ENCODE assay signal across 8 cellular contexts in the genomic region with DNA sequence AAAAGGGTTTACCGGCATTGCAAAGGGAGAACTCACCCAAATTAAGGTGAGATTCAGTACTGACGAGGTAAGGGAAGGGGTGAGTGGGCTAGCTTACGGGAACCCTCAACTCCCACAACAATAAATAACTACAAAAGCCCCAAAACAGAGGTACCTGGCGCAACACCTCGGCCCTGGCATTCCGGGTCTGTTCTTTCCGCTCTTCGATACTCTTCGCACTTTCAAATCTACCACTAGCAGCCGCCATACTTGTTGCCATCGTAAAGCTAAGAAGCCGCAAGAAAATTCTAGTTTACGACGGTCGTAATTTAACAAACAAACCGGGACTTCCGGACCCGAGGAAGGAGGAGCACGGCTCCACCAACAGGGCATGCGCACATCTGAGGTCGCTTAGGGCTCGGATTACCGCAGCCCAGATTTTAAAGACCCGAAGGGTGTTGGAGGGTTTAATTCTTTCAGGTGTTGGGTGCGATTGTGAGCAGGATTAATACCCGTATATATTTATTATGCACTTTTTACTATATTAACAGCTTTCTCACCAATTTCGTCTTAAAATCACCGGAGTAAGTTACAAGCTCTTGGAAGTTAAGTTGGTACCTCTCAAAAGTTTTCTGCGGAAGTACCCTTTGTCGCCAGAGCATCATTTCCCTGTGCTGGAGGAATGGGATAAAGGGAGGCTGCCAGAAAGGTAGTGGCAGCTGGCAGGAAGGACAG. TPM values are rescaled to one million over a fixed set of nuclear protein-coding genes. Genes with fewer than 3 reads are reported as not detected.
DNase-seq lines count a peak whose midpoint lies in the region; ATAC-seq and TF ChIP-seq lines count a peak whose summit lies in the region.

A gene (minus strand): TSS at position 268 of the 714 bp plus-strand sequence. CDS start 9 bp downstream, at position 259.

- H4K20me1 ChIP-seq in hepatocyte (ENCODE audit: insufficient read depth, poor library complexity, severe bottlenecking) = no peaks in the 10 kb centered on the region

- in situ Hi-C loops in astrocyte of the cerebellum (cut with HindIII; ENCODE audit: low sequenced_read_pairs) = no loop called here

- no peaks in the 10 kb centered on the region for H3K9me2 ChIP-seq in hepatocyte (replicated peaks; ENCODE audit: insufficient read depth)

- peaks cover 22% of the 10 kb centered on the region for H3K79me2 ChIP-seq in hepatocyte

- peak; percentile 97 for ATAC-seq in GM18505 (IDR thresholded peaks at IDR 0.05; ENCODE audit: unreplicated experiment)
- peak; percentile 97 for ATAC-seq in HG02973 (IDR thresholded peaks at IDR 0.05; ENCODE audit: unreplicated experiment)

- peaks cover 11% of the 10 kb centered on the region for H3K4me1 ChIP-seq in hepatocyte (ENCODE audit: insufficient read depth)

- H3K4me3 ChIP-seq in astrocyte of the cerebellum (ENCODE audit: low read depth, low read length) (peak within 1 kb of the TSS; percentile 90), hepatocyte (peak within 1 kb of the TSS; percentile 44)

- TF ChIP-seq CTCF in astrocyte of the cerebellum (IDR thresholded peaks at IDR 0.05; ENCODE audit: low read depth, low read length, missing control alignments) (no peak), hepatocyte (IDR thresholded peaks at IDR 0.05; ENCODE audit: poor library complexity) (no peak)

- peak within 1 kb of the TSS; percentile 70 for H2AFZ ChIP-seq in hepatocyte

- H3K36me3 ChIP-seq in hepatocyte (replicated peaks; ENCODE audit: insufficient read depth, low read depth) = no peaks in the 10 kb centered on the region

- WGBS in hepatocyte (ENCODE audit: low lambda C conversion rate, missing lambda C conversion rate) = 1% methylated on average over 30 of the region's 30 CpGs

- no peaks in the 10 kb centered on the region for H3K9me3 ChIP-seq in hepatocyte (ENCODE audit: low read depth)

- peak within 1 kb of the TSS; percentile 67 for H3K27ac ChIP-seq in hepatocyte

- no peaks in the 10 kb centered on the region for H3K27me3 ChIP-seq in hepatocyte

- peak within 1 kb of the TSS; percentile 86 for H3K4me2 ChIP-seq in hepatocyte

- peak; percentile 96 for DNase-seq in NCI-H2029 (lab: John Stamatoyannopoulos, UW)
- DNase-seq in T-helper 22 cell (ENCODE audit: low read depth) = peak; percentile 84
- DNase-seq in astrocyte of the cerebellum (ENCODE audit: low read depth) = peak; percentile 88
- peak; percentile 97 for DNase-seq in hepatocyte (ENCODE audit: low spot score)
- peak; percentile 99 for DNase-seq in renal cortical epithelial cell (ENCODE audit: low read depth)
- DNase-seq in cortex of kidney (lab: John Stamatoyannopoulos, UW) = no peak

- TF ChIP-seq POLR2A in GM18505 (IDR thresholded peaks at IDR 0.05; ENCODE audit: borderline replicate concordance, extremely low read depth, insufficient read depth, insufficient read length) = peak; percentile 93

RNA-seq across cellular contexts. Expression of the gene that starts here (rescaled TPM):
- 14.0 and 14.1 TPM in 2 replicates for total RNA-seq in hepatocyte
- polyA plus RNA-seq in hepatocyte = 4.3 and 4.4 TPM in 2 replicates
- 6.1 and 19.2 TPM in 2 replicates for total RNA-seq in renal cortical epithelial cell
